12 cellular contexts compared by ENCODE assay signal in genomic region chr13:101739382-101740178, GRCh38.
DNase-seq lines count a peak whose midpoint lies in the region; ATAC-seq and TF ChIP-seq lines count a peak whose summit lies in the region.
"Had no signal": no experiment of that assay in that cellular context is flagged by ENCODE, and none has a peak within 500 bp of the region (broad histone marks: within the 10 kb centered on the region; RNA-seq: fewer than 3 reads in every experiment).

No MANE protein-coding gene starts in this region.

- H3K4me3 ChIP-seq in WERI-Rb-1 (ENCODE audit: low read depth, low read length) = no peak overlapping the region
- H3K4me3 ChIP-seq in brain microvascular endothelial cell (ENCODE audit: low read depth, low read length) = no peak overlapping the region

- H3K4me1 Mint-ChIP-seq in stimulated activated memory B cell treated with anti-CD40 and anti-IgM and Interleukin-4, amounts not matched to agents 10 μg/mL and 1 μg/mL and 100 μg/mL, for 72 hours = peaks cover 6% of the 10 kb centered on the region

- ATAC-seq in GM19395 (IDR thresholded peaks at IDR 0.05; ENCODE audit: unreplicated experiment) = peak; percentile 94
- peak; percentile 96 for ATAC-seq in HG02840 (IDR thresholded peaks at IDR 0.05; ENCODE audit: low FRiP score, unreplicated experiment)
- peak; percentile 94 for ATAC-seq in HG03521 (IDR thresholded peaks at IDR 0.05; ENCODE audit: unreplicated experiment)
- ATAC-seq in stimulated activated memory B cell treated with anti-CD40 and anti-IgM and Interleukin-4, amounts not matched to agents 10 μg/mL and 1 μg/mL and 100 μg/mL, for 72 hours = peak; percentile 64

- no peak overlapping the region for H3K4me3 Mint-ChIP-seq in stimulated activated memory B cell treated with anti-CD40 and anti-IgM and Interleukin-4, amounts not matched to agents 10 μg/mL and 1 μg/mL and 100 μg/mL, for 72 hours

- no peaks in the 10 kb centered on the region for H3K9me3 Mint-ChIP-seq in stimulated activated memory B cell treated with anti-CD40 and anti-IgM and Interleukin-4, amounts not matched to agents 10 μg/mL and 1 μg/mL and 100 μg/mL, for 72 hours

- H3K36me3 ChIP-seq in WERI-Rb-1 = no peaks in the 10 kb centered on the region
- H3K36me3 ChIP-seq in brain microvascular endothelial cell (replicated peaks) = no peaks in the 10 kb centered on the region

- H3K27ac Mint-ChIP-seq in stimulated activated memory B cell treated with anti-CD40 and anti-IgM and Interleukin-4, amounts not matched to agents 10 μg/mL and 1 μg/mL and 100 μg/mL, for 72 hours = no peak overlapping the region

- H3K27ac ChIP-seq in WERI-Rb-1 = no peak overlapping the region
- no peak overlapping the region for H3K27ac ChIP-seq in brain microvascular endothelial cell

- in situ Hi-C loops in brain microvascular endothelial cell (cut with HindIII; ENCODE audit: low pct_ligation_motif_present, low sequenced_read_pairs) = no loop called here

- H3K27me3 ChIP-seq in WERI-Rb-1 (ENCODE audit: insufficient read depth, low read depth, severe bottlenecking) (no peaks in the 10 kb centered on the region), brain microvascular endothelial cell (replicated peaks) (no peaks in the 10 kb centered on the region)

- H3K9me3 ChIP-seq in WERI-Rb-1 (ENCODE audit: severe bottlenecking) = peaks cover 3% of the 10 kb centered on the region

- no peaks in the 10 kb centered on the region for H3K36me3 Mint-ChIP-seq in stimulated activated memory B cell treated with anti-CD40 and anti-IgM and Interleukin-4, amounts not matched to agents 10 μg/mL and 1 μg/mL and 100 μg/mL, for 72 hours

- TF ChIP-seq CTCF in WERI-Rb-1 (IDR thresholded peaks at IDR 0.05; ENCODE audit: low read depth, low read length) (no peak), brain microvascular endothelial cell (IDR thresholded peaks at IDR 0.05; ENCODE audit: low read depth, low read length, missing control alignments) (no peak)

- DNase-seq in DMS79 (lab: John Stamatoyannopoulos, UW) (no peak), middle frontal gyrus (ENCODE audit: extremely low spot score, low spot score) (no peak), WERI-Rb-1 (no peak), brain microvascular endothelial cell (no peak)
- DNase-seq: activated T-cell treated with anti-CD3 and anti-CD28 coated beads, Interleukin-2, amount 50 U/mL, for 48 hours; caudate nucleus; DMS79 treated with DMSO at 0.1 percent for 48 hours; H7 had no signal

- no peaks in the 10 kb centered on the region for H3K27me3 Mint-ChIP-seq in stimulated activated memory B cell treated with anti-CD40 and anti-IgM and Interleukin-4, amounts not matched to agents 10 μg/mL and 1 μg/mL and 100 μg/mL, for 72 hours
